10 cellular contexts compared by ENCODE assay signal in genomic region chr2:183059561-183059960, GRCh38. TPM values are rescaled to one million over a fixed set of nuclear protein-coding genes. Genes with fewer than 3 reads are reported as not detected.
DNase-seq lines count a peak whose midpoint lies in the region; ATAC-seq and TF ChIP-seq lines count a peak whose summit lies in the region.
"Had no signal": no experiment of that assay in that cellular context is flagged by ENCODE, and none has a peak within 500 bp of the region (broad histone marks: within the 10 kb centered on the region; RNA-seq: fewer than 3 reads in every experiment).

No MANE protein-coding gene starts in this region.

- TF ChIP-seq CTCF in RWPE1 (conservative IDR thresholded peaks at IDR 0.05; ENCODE audit: low read depth) (no peak), epithelial cell of proximal tubule (conservative IDR thresholded peaks at IDR 0.05; ENCODE audit: low read depth, low read length) (no peak)

- H3K27ac ChIP-seq in RWPE1, result no peak overlapping the region
- H3K27ac ChIP-seq: cardiac muscle cell, parathyroid adenoma had no signal

- CTCF ChIA-PET in RWPE1 (lab: Yijun Ruan, JAX), result interaction anchor here (0.5 kb wide), 1 partner anchor 860 kb away, joined by 3 read pairs; no protein-coding TSS in a partner anchor

- peak; percentile 59 for DNase-seq in H4 (ENCODE audit: low spot score)
- DNase-seq in RWPE1 (ENCODE audit: low spot score), result peak; percentile 73
- peak; percentile 84 for DNase-seq in epithelial cell of proximal tubule (ENCODE audit: low read depth)
- DNase-seq in skeletal muscle cell (ENCODE audit: low read depth), result peak; percentile 61
- DNase-seq in HK-2 (ENCODE audit: unreplicated experiment), result no peak
- DNase-seq in NCI-H2029 treated with DMSO at 0.1 percent for 48 hours (lab: John Stamatoyannopoulos, UW), result no peak
- DNase-seq: activated CD4-positive, alpha-beta T cell treated with anti-CD3 and anti-CD28 coated beads, Interleukin-2, amount 50 U/mL, for 48 hours had no signal

- POLR2A ChIA-PET in RWPE1 (lab: Yijun Ruan, JAX; ENCODE audit: low non-redundant PET), result interaction anchor here (0.6 kb wide), 1 partner anchor 36 kb away, joined by 3 read pairs; no protein-coding TSS in a partner anchor

- ATAC-seq in GM18511 (IDR thresholded peaks at IDR 0.05; ENCODE audit: unreplicated experiment), result no peak

- no peak overlapping the region for H3K4me3 ChIP-seq in epithelial cell of proximal tubule (ENCODE audit: low read depth, low read length)
- no peak overlapping the region for H3K4me3 ChIP-seq in skeletal muscle cell (ENCODE audit: low read depth, low read length)
- H3K4me3 ChIP-seq: cardiac muscle cell had no signal

RNA-seq across cellular contexts. Expression of gene DUSP19, which starts 19.0 kb away (rescaled TPM):
- total RNA-seq in H4 (2014; rRNA removed; shearing (Covaris generic)), result 1.7 and 3.3 TPM in 2 replicates
- 0.17 and 0.51 TPM in 2 replicates for total RNA-seq in epithelial cell of proximal tubule

RNA-seq across cellular contexts. Expression of gene NCKAP1, which starts 21.3 kb away (rescaled TPM):
- 103 and 110 TPM in 2 replicates for total RNA-seq in H4 (2014; rRNA removed; shearing (Covaris generic))
- 79.5 and 103 TPM in 2 replicates for total RNA-seq in epithelial cell of proximal tubule

Comparison
In these comparisons a context has a peak if more than half of its experiments do, and no peak if none do; other contexts are left out.
1. DNase-seq: peak in H4 (single experiment), RWPE1 (single experiment), epithelial cell of proximal tubule (single experiment) and skeletal muscle cell (single experiment); none in HK-2 (single experiment) and NCI-H2029 treated with DMSO at 0.1 percent for 48 hours (single experiment).